In the genomic region with DNA sequence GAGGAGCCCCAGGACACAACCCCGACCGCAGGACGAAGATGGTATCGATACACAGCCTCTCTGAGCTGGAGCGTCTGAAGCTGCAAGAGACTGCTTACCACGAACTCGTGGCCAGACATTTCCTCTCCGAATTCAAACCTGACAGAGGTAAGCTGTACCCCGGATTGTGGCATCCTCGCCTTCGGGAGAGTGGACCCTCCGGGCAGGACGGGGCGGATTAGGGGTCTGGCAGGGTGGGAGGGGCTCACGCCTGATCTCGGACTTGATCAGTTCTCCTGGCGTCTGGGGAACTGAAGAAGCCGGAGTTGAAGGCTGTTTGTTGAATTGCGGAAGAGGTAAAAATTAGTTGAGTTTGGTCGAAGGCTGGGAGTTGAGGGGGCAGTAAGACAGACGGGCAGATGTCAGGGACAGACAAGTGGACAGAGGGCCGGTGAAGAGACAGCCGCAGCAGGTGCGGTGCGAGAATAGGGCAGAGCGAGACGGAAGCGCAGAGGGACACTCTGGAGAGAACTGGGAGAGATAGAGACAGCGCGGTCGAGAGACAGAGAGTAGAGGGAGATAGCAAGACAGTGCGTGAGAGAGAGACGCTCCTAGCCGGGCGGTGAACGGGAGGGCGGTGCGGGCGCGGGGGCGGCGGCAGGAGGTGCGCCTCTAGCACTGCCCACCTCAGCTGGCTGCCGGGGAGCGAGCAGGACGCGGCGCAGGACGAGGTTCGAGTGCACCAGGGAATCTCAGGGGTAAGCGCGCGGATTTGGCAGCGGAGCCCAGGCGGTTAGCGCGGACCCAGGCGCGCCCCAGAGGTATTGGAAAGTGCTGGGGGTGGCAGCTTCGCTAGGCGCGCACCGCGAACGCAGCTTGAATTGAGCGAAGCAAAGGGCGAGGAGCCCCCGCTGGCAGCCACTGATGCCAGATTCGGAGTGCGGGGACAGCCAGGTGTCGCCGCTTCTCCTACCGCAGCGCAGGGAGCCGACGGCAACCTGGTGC, we compare ENCODE assay signal across 20 cellular contexts. TPM values are rescaled to one million over a fixed set of nuclear protein-coding genes. Genes with fewer than 3 reads are reported as not detected.
A peak's percentile ranks its signal among the peaks of the same experiment; 100 is the strongest.
DNase-seq lines count a peak whose midpoint lies in the region; ATAC-seq and TF ChIP-seq lines count a peak whose summit lies in the region.
"Had no signal": no experiment of that assay in that cellular context is flagged by ENCODE, and none has a peak within 500 bp of the region (broad histone marks: within the 10 kb centered on the region; RNA-seq: fewer than 3 reads in every experiment).

No MANE protein-coding gene starts in this region.

- 3 to 27% (median 7%) methylated on average over 42 to 76 of the region's 76 CpGs for WGBS in psoas muscle, 3 donors

- no peak for TF ChIP-seq CTCF in GM13977 (IDR thresholded peaks at IDR 0.05; ENCODE audit: extremely low read depth, insufficient read depth, missing control alignments)
- no peak for TF ChIP-seq CTCF in psoas muscle (IDR thresholded peaks at IDR 0.05)

- H3K4me1 ChIP-seq in psoas muscle: peaks cover 4% of the 10 kb centered on the region
- H3K4me1 ChIP-seq: BLaER1 treated with 17β-estradiol and CSF1 and Interleukin-3, amounts not matched to agents 10 nM and 100 nM had no signal

- in situ Hi-C loops in GM13977 (cut with MboI; ENCODE audit: low pct_unique_long_range_greater_than_20kb, low sequenced_read_pairs, unreplicated experiment): no loop called here

- DNase-seq in GM13977 (ENCODE audit: low spot score): peak; percentile 10
- DNase-seq in NCI-H1105 treated with DMSO at 0.1 percent for 48 hours (lab: John Stamatoyannopoulos, UW): peak; percentile 22
- DNase-seq in psoas muscle: no peak
- no peak for DNase-seq in dedifferentiated amniotic fluid mesenchymal stem cell (ENCODE audit: extremely low spot score)
- no peak for DNase-seq in medulla oblongata (ENCODE audit: extremely low spot score)
- no peak for DNase-seq in C1 segment of cervical spinal cord (lab: John Stamatoyannopoulos, UW)
- DNase-seq: activated CD4-positive, alpha-beta T cell treated with anti-CD3 and anti-CD28 coated beads, Interleukin-2, amount 50 U/mL, for 4 hours; activated T-cell treated with anti-CD3 and anti-CD28 coated beads, Interleukin-2, amount 50 U/mL, for 24 hours; DND-41; head of caudate nucleus; left cardiac atrium; mucosa of descending colon; NCI-H524 treated with DMSO at 0.1 percent for 48 hours; ovary; stimulated activated CD4-positive, alpha-beta T cell treated with anti-CD3 and anti-CD28 coated beads, Interleukin-4, amount 100 ng/mL, for 4 hours had no signal

- H3K4me3 ChIP-seq in iPS-11a (ENCODE audit: low read depth, low read length) (peak overlapping the region; percentile 30), psoas muscle (peak overlapping the region; percentile 32)
- H3K4me3 ChIP-seq: BLaER1 treated with 17β-estradiol and CSF1 and Interleukin-3, amounts not matched to agents 10 nM and 100 nM; cardiac muscle cell; mucosa of descending colon; ovary; SK-N-MC; thoracic aorta had no signal

- intact Hi-C loops in psoas muscle (cut with DNase I): no loop called here

- H3K36me3 ChIP-seq in psoas muscle (ENCODE audit: insufficient read depth in 1 of 2, low read depth in 1 of 2): no peaks in the 10 kb centered on the region
- H3K36me3 ChIP-seq: BLaER1 treated with 17β-estradiol and CSF1 and Interleukin-3, amounts not matched to agents 10 nM and 100 nM; cardiac muscle cell; ovary; thoracic aorta had no signal

- H3K9me3 ChIP-seq in psoas muscle: no peaks in the 10 kb centered on the region
- H3K9me3 ChIP-seq: mucosa of descending colon, ovary, thoracic aorta had no signal

- no peak for ATAC-seq in psoas muscle
- ATAC-seq: left cardiac atrium, mucosa of descending colon had no signal

- H3K27me3 ChIP-seq in psoas muscle (ENCODE audit: insufficient read depth in 3 of 3, low read length in 2 of 3): peaks cover 0 to 95% (median 12%) of the 10 kb centered on the region in 3 donors
- H3K27me3 ChIP-seq: ovary had no signal

- H3K27ac ChIP-seq in psoas muscle: no peak overlapping the region
- H3K27ac ChIP-seq: BLaER1 treated with 17β-estradiol and CSF1 and Interleukin-3, amounts not matched to agents 10 nM and 100 nM; cardiac muscle cell; ovary; SK-N-MC; thoracic aorta had no signal

RNA-seq across cellular contexts. Expression of a gene that starts 23.9 kb away (rescaled TPM):
- total RNA-seq in psoas muscle: 1 to 10 TPM in 1 of 4 donors, under 1 TPM in 3; 0.30 to 1.1 (median 0.67) TPM
- under 1 TPM; 0.01 to 0.17 (median 0.08) TPM for polyA plus RNA-seq in psoas muscle
- total RNA-seq: cardiac muscle cell, thoracic aorta had no signal
- polyA plus RNA-seq: cardiac muscle cell, ovary had no signal

Comparison
In these comparisons a context has a peak if more than half of its experiments do, and no peak if none do; other contexts are left out.
1. DNase-seq: peak in GM13977 (single experiment) and NCI-H1105 treated with DMSO at 0.1 percent for 48 hours (single experiment); none in psoas muscle (0 of 2), dedifferentiated amniotic fluid mesenchymal stem cell (single experiment), medulla oblongata (single experiment) and C1 segment of cervical spinal cord (0 of 14).